Comparison of ENCODE assay signal across 15 cellular contexts in genomic region chr5:34918025-34918424, GRCh38. TPM values are rescaled to one million over a fixed set of nuclear protein-coding genes. Genes with fewer than 3 reads are reported as not detected.
DNase-seq lines count a peak whose midpoint lies in the region; ATAC-seq and TF ChIP-seq lines count a peak whose summit lies in the region.
"Had no signal": no experiment of that assay in that cellular context is flagged by ENCODE, and none has a peak within 500 bp of the region (broad histone marks: within the 10 kb centered on the region; RNA-seq: fewer than 3 reads in every experiment).

No MANE protein-coding gene starts in this region.

- no peak for TF ChIP-seq RAD21 in SK-N-SH (IDR thresholded peaks at IDR 0.05; ENCODE audit: low read length)

- H3K4me3 ChIP-seq in SK-N-SH (ENCODE audit: low read depth in 2 of 2, low read length in 1 of 2) = no peak overlapping the region
- H3K4me3 ChIP-seq in HFF-Myc (replicated peaks; ENCODE audit: low read depth, low read length) = peak overlapping the region; percentile 96
- H3K4me3 ChIP-seq in Caco-2 (ENCODE audit: low read depth, low read length) = no peak overlapping the region
- H3K4me3 ChIP-seq: pancreas had no signal

- peaks cover 25% of the 10 kb centered on the region for H3K4me1 Mint-ChIP-seq in WTC11
- H3K4me1 Mint-ChIP-seq in nephron progenitor cell = peaks cover 33% of the 10 kb centered on the region
- peaks cover 15% of the 10 kb centered on the region for H3K4me1 Mint-ChIP-seq in Caco-2 (ENCODE audit: low read depth, unreplicated experiment)

- peaks cover 32% of the 10 kb centered on the region for H3K36me3 Mint-ChIP-seq in WTC11
- peaks cover 32% of the 10 kb centered on the region for H3K36me3 Mint-ChIP-seq in nephron progenitor cell (ENCODE audit: low read depth)
- peaks cover 61% of the 10 kb centered on the region for H3K36me3 Mint-ChIP-seq in Caco-2 (ENCODE audit: insufficient read depth, unreplicated experiment)

- 93% methylated on average over 4 of the region's 4 CpGs for WGBS in SK-N-SH (ENCODE audit: low lambda C conversion rate)

- no peak overlapping the region for H3K9ac ChIP-seq in SK-N-SH

- no peak for TF ChIP-seq CTCF in SK-N-SH (IDR thresholded peaks at IDR 0.05)
- TF ChIP-seq CTCF in HFF-Myc (IDR thresholded peaks at IDR 0.05; ENCODE audit: low read depth, low read length, missing control alignments) = no peak
- no peak for TF ChIP-seq CTCF in WTC11 (IDR thresholded peaks at IDR 0.05)
- no peak for TF ChIP-seq CTCF in nephron progenitor cell (IDR thresholded peaks at IDR 0.05)
- no peak for TF ChIP-seq CTCF in Caco-2 (IDR thresholded peaks at IDR 0.05; ENCODE audit: insufficient read depth in 1 of 2, low read depth in 1 of 2, low read length in 1 of 2, severe bottlenecking in 1 of 2, unreplicated experiment in 1 of 2)

- CTCF ChIA-PET in SK-N-SH (lab: Yijun Ruan, JAX) = interaction anchor here (1.3 kb wide), 1 partner anchor 85 kb away, joined by 5 read pairs; no protein-coding TSS in a partner anchor
- CTCF ChIA-PET in WTC11 (lab: Charles Lee) = interaction anchor here (1.2 to 2.1 kb wide), 2 partner anchors 11 to 443 kb away, joined by 4 to 7 read pairs; partner anchors contain the start of gene DNAJC21
- CTCF ChIA-PET in Caco-2 (lab: Charles Lee) = interaction anchor here (3.8 kb wide), 1 partner anchor 12 kb away, joined by 31 read pairs; the partner anchor contains the start of gene DNAJC21

- H3K4me2 ChIP-seq in SK-N-SH = peak overlapping the region; percentile 78; the same call in 1 of the 2 replicates

- POLR2A ChIA-PET in SK-N-SH (lab: Yijun Ruan, JAX) = no interaction called here
- POLR2A ChIA-PET in WTC11 (lab: Charles Lee) = no interaction called here
- POLR2A ChIA-PET in Caco-2 (lab: Charles Lee) = interaction anchor here (0.6 kb wide), 1 partner anchor 12 kb away, joined by 8 read pairs; the partner anchor contains the start of gene DNAJC21

- peaks cover 27% of the 10 kb centered on the region for H3F3A ChIP-seq in SK-N-SH (replicated peaks; ENCODE audit: insufficient read depth)

- H3K27me3 Mint-ChIP-seq in WTC11 (ENCODE audit: low read depth) = no peaks in the 10 kb centered on the region
- H3K27me3 Mint-ChIP-seq in nephron progenitor cell (ENCODE audit: low read depth, poor library complexity) = no peaks in the 10 kb centered on the region
- H3K27me3 Mint-ChIP-seq in Caco-2 (ENCODE audit: insufficient read depth, unreplicated experiment) = no peaks in the 10 kb centered on the region

- ATAC-seq in SK-N-SH treated with all-trans-retinoic acid at 6 μM for 48 hours (no peak), WTC11 (no peak)
- ATAC-seq: foreskin keratinocyte, pancreas had no signal

- H3K4me3 Mint-ChIP-seq in WTC11 (no peak overlapping the region), nephron progenitor cell (no peak overlapping the region), Caco-2 (ENCODE audit: unreplicated experiment) (no peak overlapping the region)
- H3K4me3 Mint-ChIP-seq: T-helper 1 cell treated with Interleukin-12 subunit alpha and Interleukin-12 subunit beta and Interleukin-4 antibody, amounts not matched to agents 30 μg/mL and 1 μg/mL, for 36 hours had no signal

- no peak overlapping the region for H2AFZ ChIP-seq in SK-N-SH (ENCODE audit: low read depth)

- no peak for TF ChIP-seq EP300 in SK-N-SH (IDR thresholded peaks at IDR 0.05; ENCODE audit: borderline replicate concordance in 1 of 2, low read depth in 1 of 2, low read length in 1 of 2)

- H3K36me3 ChIP-seq in SK-N-SH (replicated peaks in 1 of 2; ENCODE audit: control insufficient read depth in 1 of 2, insufficient read depth in 2 of 2, low read length in 1 of 2) (peaks cover 38 to 48% of the 10 kb centered on the region in 2 experiments), Caco-2 (ENCODE audit: control insufficient read depth, insufficient read depth, low read length) (no peaks in the 10 kb centered on the region)

- H3K27ac Mint-ChIP-seq in WTC11 (peak overlapping the region; percentile 82), nephron progenitor cell (peak overlapping the region; percentile 51), Caco-2 (ENCODE audit: unreplicated experiment) (no peak overlapping the region)

- H3K27me3 ChIP-seq in SK-N-SH (ENCODE audit: insufficient read depth) (no peaks in the 10 kb centered on the region), Caco-2 (replicated peaks; ENCODE audit: control insufficient read depth, insufficient read depth, low read length) (no peaks in the 10 kb centered on the region)
- H3K27me3 ChIP-seq: foreskin keratinocyte, pancreas had no signal

- no TSS peak for BruUV-seq in Caco-2 (replicated peaks; lab: Mats Ljungman, UMichigan)

- H4K20me1 ChIP-seq in SK-N-SH (ENCODE audit: insufficient read depth) = no peaks in the 10 kb centered on the region

- H3K9me3 ChIP-seq in SK-N-SH (no peaks in the 10 kb centered on the region), Caco-2 (no peaks in the 10 kb centered on the region)
- H3K9me3 ChIP-seq: pancreas had no signal

- no peaks in the 10 kb centered on the region for H3K9me2 ChIP-seq in SK-N-SH

- H3K79me2 ChIP-seq in SK-N-SH (ENCODE audit: insufficient read depth) = peaks cover 90% of the 10 kb centered on the region

- H3K9me3 Mint-ChIP-seq in WTC11 (no peaks in the 10 kb centered on the region), nephron progenitor cell (no peaks in the 10 kb centered on the region), Caco-2 (ENCODE audit: unreplicated experiment) (no peaks in the 10 kb centered on the region)
- H3K9me3 Mint-ChIP-seq: T-helper 1 cell treated with Interleukin-12 subunit alpha and Interleukin-12 subunit beta and Interleukin-4 antibody, amounts not matched to agents 30 μg/mL and 1 μg/mL, for 36 hours had no signal

- intact Hi-C loops in Caco-2 (cut with micrococcal nuclease; ENCODE audit: unreplicated experiment) = no loop called here

- DNase-seq in SK-N-SH (no peak), HFF-Myc (ENCODE audit: extremely low read depth, low read depth) (no peak), WTC11 (ENCODE audit: low spot score) (no peak), nephron progenitor cell (no peak), activated gamma-delta T cell treated with Interleukin-2 at 50 U/mL for 16 hours (no peak), NCI-H146 treated with DMSO at 0.1 percent for 48 hours (lab: John Stamatoyannopoulos, UW; ENCODE audit: unreplicated experiment) (no peak), Caco-2 (no peak)
- DNase-seq: activated CD4-positive, alpha-beta T cell treated with anti-CD3 and anti-CD28 coated beads for 48 hours; DMS 273 treated with DMSO at 0.1 percent for 48 hours; foreskin keratinocyte; GOT3; midbrain; pancreas had no signal

- no peak overlapping the region for H3K27ac ChIP-seq in SK-N-SH (ENCODE audit: low read depth in 2 of 2, low read length in 1 of 2)
- H3K27ac ChIP-seq: foreskin keratinocyte, pancreas had no signal

- H3K4me1 ChIP-seq in SK-N-SH (ENCODE audit: control insufficient read depth in 1 of 2, insufficient read depth in 2 of 2, low read depth in 1 of 2, low read length in 1 of 2) = peaks cover 12 to 16% of the 10 kb centered on the region in 2 experiments
- H3K4me1 ChIP-seq in Caco-2 = peaks cover 19% of the 10 kb centered on the region; the same call in 1 of the 2 replicates

TF ChIP-seq in SK-N-SH, 30 proteins besides CTCF, POLR2A, EP300 and RAD21:
- TF ChIP-seq GABPA (IDR thresholded peaks at IDR 0.05; ENCODE audit: low read depth) = no peak
- no peak for TF ChIP-seq NFIC (IDR thresholded peaks at IDR 0.05; ENCODE audit: borderline replicate concordance)

TF ChIP-seq in SK-N-SH treated with all-trans-retinoic acid at 6 μM for 48 hours, 23 proteins besides CTCF, POLR2A, EP300 and RAD21 (continues in another document):
- no peak for TF ChIP-seq CSRNP3 (CRISPR knock-in tag; IDR thresholded peaks at IDR 0.05)

TF ChIP-seq in WTC11, 78 proteins besides CTCF, POLR2A, EP300 and RAD21:
- TF ChIP-seq GABPB1 (CRISPR knock-in tag; IDR thresholded peaks at IDR 0.05) (no peak), ZNF121 (CRISPR knock-in tag; IDR thresholded peaks at IDR 0.05) (peak; percentile 64)

RNA-seq across cellular contexts. Expression of gene BRIX1, which starts 2.5 kb away (rescaled TPM):
- 18.4 and 22.9 TPM in 2 replicates for polyA plus RNA-seq in SK-N-SH (2012; rRNA removed)
- polyA plus RNA-seq in SK-N-SH (2012; cell fraction: cytosol; rRNA removed) = 30.4 and 43.9 TPM in 2 replicates
- polyA plus RNA-seq in SK-N-SH (2012; cell fraction: nucleus; rRNA removed) = 4.8 and 13.1 TPM in 2 replicates
- 48.0 to 57.3 TPM (median 49.4 TPM) in 3 replicates for total RNA-seq in WTC11 (2021)
- total RNA-seq in Caco-2 (2022) = 56.5 and 61.1 TPM in 2 replicates

RNA-seq across cellular contexts. Expression of gene RAD1, which starts 2.7 kb away (rescaled TPM):
- polyA plus RNA-seq in SK-N-SH (2012; rRNA removed) = 18.2 and 21.2 TPM in 2 replicates
- polyA plus RNA-seq in SK-N-SH (2012; cell fraction: cytosol; rRNA removed) = 17.7 and 22.3 TPM in 2 replicates
- polyA plus RNA-seq in SK-N-SH (2012; cell fraction: nucleus; rRNA removed) = 13.7 and 19.5 TPM in 2 replicates
- 28.4 to 33.4 TPM (median 28.5 TPM) in 3 replicates for total RNA-seq in WTC11 (2021)
- total RNA-seq in Caco-2 (2022) = 29.1 and 34.4 TPM in 2 replicates

RNA-seq across cellular contexts. Expression of gene DNAJC21, which starts 11.3 kb away (rescaled TPM):
- 8.8 and 9.7 TPM in 2 replicates for polyA plus RNA-seq in SK-N-SH (2012; rRNA removed)
- polyA plus RNA-seq in SK-N-SH (2012; cell fraction: cytosol; rRNA removed) = 14.3 and 25.5 TPM in 2 replicates
- polyA plus RNA-seq in SK-N-SH (2012; cell fraction: nucleus; rRNA removed) = 3.8 and 7.4 TPM in 2 replicates
- total RNA-seq in WTC11 (2021) (48.7 to 62.5 TPM (median 49.6 TPM) in 3 replicates), Caco-2 (2022) (62.3 and 66.0 TPM in 2 replicates)
